28 cellular contexts compared by ENCODE assay signal in the genomic region with DNA sequence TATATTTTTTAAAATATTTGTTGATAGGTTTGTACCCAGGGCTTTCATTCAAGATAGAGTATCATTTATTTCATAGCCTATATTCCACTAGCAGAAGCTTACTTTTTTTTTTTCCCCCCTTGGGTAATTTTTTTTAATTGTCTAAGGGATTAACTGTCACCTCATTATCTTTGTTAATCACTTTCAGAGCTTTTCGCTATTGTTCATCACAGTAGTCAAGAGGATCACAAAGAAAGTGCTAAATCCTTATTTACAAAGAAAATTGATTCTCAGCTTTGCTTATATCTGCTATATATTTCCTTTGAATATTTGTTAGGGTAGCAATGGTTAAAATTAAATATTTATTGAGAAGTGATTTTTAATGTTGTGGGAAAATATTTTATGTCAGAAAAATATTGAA.
"Had no signal": no experiment of that assay in that cellular context is flagged by ENCODE, and none has a peak within 500 bp of the region (broad histone marks: within the 10 kb centered on the region; RNA-seq: fewer than 3 reads in every experiment).

No MANE protein-coding gene starts in this region.

- H3K27ac ChIP-seq: left lung, lower lobe of right lung, ovary, right atrium auricular region, right lobe of liver, tibial nerve, uterus had no signal

- H3K4me1 ChIP-seq: left lung, lower lobe of right lung, right atrium auricular region, right lobe of liver, tibial nerve, uterus had no signal

- H3K27me3 ChIP-seq: left lung, ovary, right atrium auricular region, right lobe of liver, tibial nerve, uterus had no signal

- DNase-seq: hypothalamus; immature natural killer cell; kidney; left colon; left lung; lower lobe of right lung; mammary epithelial cell; mesenchymal stem cell; naive B cell; natural killer cell; nephron progenitor cell; ovary; right lobe of liver; stimulated activated CD4-positive, alpha-beta T cell treated with anti-CD3 and anti-CD28 coated beads, Interleukin-1b, Interleukin-23, amount 100 ng/mL, for 48 hours; stimulated activated CD4-positive, alpha-beta T cell treated with anti-CD3 and anti-CD28 coated beads, Interleukin-2, amount 100 ng/mL, for 48 hours; stimulated activated CD4-positive, alpha-beta T cell treated with anti-CD3 and anti-CD28 coated beads, Interleukin-4, amount 100 ng/mL, for 4 hours; stimulated activated CD8-positive, alpha-beta memory T cell treated with anti-CD3 and anti-CD28 coated beads, Interleukin-4, amount 100 ng/mL, for 48 hours; stimulated activated naive CD4-positive, alpha-beta T cell treated with Interleukin-2 at 50 U/mL for 16 hours; stimulated activated naive CD8-positive, alpha-beta T cell treated with anti-CD3 and anti-CD28 coated beads, Interleukin-15, amount 100 ng/mL, for 72 hours; substantia nigra; uterus had no signal

- H3K4me2 ChIP-seq: smooth muscle cell had no signal

- H3K4me1 Mint-ChIP-seq: mesothelial cell of epicardium, naive B cell, nephron progenitor cell had no signal

- H3K9me3 Mint-ChIP-seq: immature natural killer cell; naive B cell; natural killer cell; stimulated activated memory B cell treated with anti-CD40 and anti-IgM and Interleukin-4, amounts not matched to agents 10 μg/mL and 1 μg/mL and 100 μg/mL, for 72 hours; stimulated activated naive CD8-positive, alpha-beta T cell treated with anti-CD3 and anti-CD28 coated beads, Interleukin-15, amount 100 ng/mL, for 72 hours; type B pancreatic cell had no signal

- ATAC-seq: left colon; left lung; lower lobe of right lung; natural killer cell; right lobe of liver; stimulated activated memory B cell treated with anti-CD40 and anti-IgM and Interleukin-4, amounts not matched to agents 10 μg/mL and 1 μg/mL and 100 μg/mL, for 72 hours; stimulated activated naive CD8-positive, alpha-beta T cell treated with anti-CD3 and anti-CD28 coated beads, Interleukin-15, amount 100 ng/mL, for 72 hours had no signal

- H3K36me3 ChIP-seq: left lung, lower lobe of right lung, ovary, right atrium auricular region, right lobe of liver, tibial nerve, uterus had no signal

- H3K27ac Mint-ChIP-seq: immature natural killer cell; mesothelial cell of epicardium; naive B cell; natural killer cell; nephron progenitor cell; progenitor cell of endocrine pancreas; stimulated activated memory B cell treated with anti-CD40 and anti-IgM and Interleukin-4, amounts not matched to agents 10 μg/mL and 1 μg/mL and 100 μg/mL, for 72 hours; stimulated activated naive CD8-positive, alpha-beta T cell treated with anti-CD3 and anti-CD28 coated beads, Interleukin-15, amount 100 ng/mL, for 72 hours; type B pancreatic cell had no signal

- H3K9me3 ChIP-seq: left lung, lower lobe of right lung, ovary, right atrium auricular region, right lobe of liver, tibial nerve, uterus had no signal

- H3K27me3 Mint-ChIP-seq: naive B cell; progenitor cell of endocrine pancreas; stimulated activated memory B cell treated with anti-CD40 and anti-IgM and Interleukin-4, amounts not matched to agents 10 μg/mL and 1 μg/mL and 100 μg/mL, for 72 hours; stimulated activated naive CD8-positive, alpha-beta T cell treated with anti-CD3 and anti-CD28 coated beads, Interleukin-15, amount 100 ng/mL, for 72 hours; type B pancreatic cell had no signal

- H3K4me3 ChIP-seq: left lung, lower lobe of right lung, ovary, right atrium auricular region, right lobe of liver, smooth muscle cell, tibial nerve, uterus had no signal

- H3K36me3 Mint-ChIP-seq: mesothelial cell of epicardium, type B pancreatic cell had no signal

- H3K4me3 Mint-ChIP-seq: immature natural killer cell; mesothelial cell of epicardium; naive B cell; natural killer cell; nephron progenitor cell; stimulated activated memory B cell treated with anti-CD40 and anti-IgM and Interleukin-4, amounts not matched to agents 10 μg/mL and 1 μg/mL and 100 μg/mL, for 72 hours; stimulated activated naive CD8-positive, alpha-beta T cell treated with anti-CD3 and anti-CD28 coated beads, Interleukin-15, amount 100 ng/mL, for 72 hours; type B pancreatic cell had no signal
